15 cellular contexts compared by ENCODE assay signal in genomic region chr22:44357296-44357961, GRCh38. TPM values are rescaled to one million over a fixed set of nuclear protein-coding genes. Genes with fewer than 3 reads are reported as not detected.
A peak's percentile ranks its signal among the peaks of the same experiment; 100 is the strongest.
DNase-seq lines count a peak whose midpoint lies in the region; ATAC-seq, FAIRE-seq and TF ChIP-seq lines count a peak whose summit lies in the region.
"Had no signal": no experiment of that assay in that cellular context is flagged by ENCODE, and none has a peak within 500 bp of the region (broad histone marks: within the 10 kb centered on the region; RNA-seq: fewer than 3 reads in every experiment).

No MANE protein-coding gene starts in this region.

- no peak overlapping the region for H3K4ac ChIP-seq in H9 (ENCODE audit: low read depth, low read length)
- no peak overlapping the region for H3K4ac ChIP-seq in mesendoderm (ENCODE audit: low read depth, low read length)

- TF ChIP-seq CTCF in A549 (IDR thresholded peaks at IDR 0.05) (no peak), H9 (conservative IDR thresholded peaks at IDR 0.05) (peak; percentile 58), brain (conservative IDR thresholded peaks at IDR 0.05) (peak in 1 of 2 experiments; percentile 45)

- H3K56ac ChIP-seq in H9 (ENCODE audit: insufficient read length, low read depth, low read length) (no peak overlapping the region), mesendoderm (ENCODE audit: low read length) (no peak overlapping the region)

- H3K4me1 ChIP-seq in A549 (peaks cover 30% of the 10 kb centered on the region), H9 (ENCODE audit: insufficient read depth, low read length) (no peaks in the 10 kb centered on the region), mesendoderm (ENCODE audit: control insufficient read depth, low read depth, low read length) (no peaks in the 10 kb centered on the region)
- H3K4me1 ChIP-seq: pancreas had no signal

- H3K27ac Mint-ChIP-seq in H9 (no peak overlapping the region), brain (peak overlapping the region in 4 of 5 experiments; percentile 9 to 83 (median 60))
- no peak overlapping the region for H3K27ac Mint-ChIP-seq in stimulated activated naive B cell treated with anti-CD40 and anti-IgM and Interleukin-4, amounts not matched to agents 10 μg/mL and 1 μg/mL and 100 μg/mL, for 72 hours
- H3K27ac Mint-ChIP-seq: activated naive CD4-positive, alpha-beta T cell treated with anti-CD3 and anti-CD28 coated beads, Interleukin-2, amount 50 U/mL, for 72 hours had no signal

- CTCF ChIA-PET in A549 (lab: Yijun Ruan, JAX): interaction anchor here (0.6 to 1.2 kb wide), 4 partner anchors 28 to 162 kb away, joined by 3 read pairs; no protein-coding TSS in a partner anchor

- H3K18ac ChIP-seq in H9 (ENCODE audit: insufficient read length, low read depth, low read length) (no peak overlapping the region), mesendoderm (ENCODE audit: low read length) (no peak overlapping the region)

- H3K4me1 Mint-ChIP-seq in H9 (peaks cover 4 to 34% of the 10 kb centered on the region in 2 experiments; a peak in 3 of 4 replicates), brain (peaks cover 63% of the 10 kb centered on the region)
- no peaks in the 10 kb centered on the region for H3K4me1 Mint-ChIP-seq in stimulated activated naive B cell treated with anti-CD40 and anti-IgM and Interleukin-4, amounts not matched to agents 10 μg/mL and 1 μg/mL and 100 μg/mL, for 72 hours
- H3K4me1 Mint-ChIP-seq: CD14-positive monocyte had no signal

- no peak overlapping the region for H2BK12ac ChIP-seq in H9 (ENCODE audit: insufficient read length, low read depth, low read length)

- TF ChIP-seq RAD21 in A549 (conservative IDR thresholded peaks at IDR 0.05 in 1 of 2, IDR thresholded peaks at IDR 0.05 in 1 of 2): no peak

- no peak overlapping the region for H3K9ac ChIP-seq in H9 (ENCODE audit: extremely low read depth, insufficient read length, low read length)
- H3K9ac ChIP-seq in mesendoderm (ENCODE audit: low read length): no peak overlapping the region

- H3K23ac ChIP-seq in H9 (ENCODE audit: insufficient read length, low read depth, low read length): no peak overlapping the region
- no peak overlapping the region for H3K23ac ChIP-seq in mesendoderm (ENCODE audit: low read length)

- H4K91ac ChIP-seq in H9 (ENCODE audit: insufficient read length, low read depth, low read length): no peak overlapping the region

- no peak overlapping the region for H3K14ac ChIP-seq in H9 (ENCODE audit: insufficient read depth, low read length)

- H3K4me2 ChIP-seq in A549 (no peak overlapping the region), H9 (ENCODE audit: insufficient read depth, insufficient read length, low read length) (no peak overlapping the region), mesendoderm (ENCODE audit: low read length) (no peak overlapping the region)

- H2BK120ac ChIP-seq in H9 (ENCODE audit: low read depth, low read length, poor library complexity, severe bottlenecking) (no peak overlapping the region), mesendoderm (ENCODE audit: low read depth, low read length) (no peak overlapping the region)

- no peak for FAIRE-seq in A549 (lab: Jason Lieb, UNC)
- FAIRE-seq: G401.6, pancreas had no signal

- H3K9me3 ChIP-seq in A549 (no peaks in the 10 kb centered on the region), H9 (ENCODE audit: control insufficient read depth, low read depth, low read length) (no peaks in the 10 kb centered on the region)
- H3K9me3 ChIP-seq: pancreas had no signal

- H4K8ac ChIP-seq in H9 (replicated peaks; ENCODE audit: insufficient read length, low read depth, low read length) (no peak overlapping the region), mesendoderm (ENCODE audit: low read depth, low read length) (no peak overlapping the region)

- H4K20me1 ChIP-seq in H9 (ENCODE audit: control insufficient read depth, insufficient read depth, insufficient read length): no peaks in the 10 kb centered on the region

- H3K36me3 Mint-ChIP-seq in H9 (ENCODE audit: insufficient read depth in 1 of 3, low read depth in 3 of 3) (no peaks in the 10 kb centered on the region), brain (no peaks in the 10 kb centered on the region)
- H3K36me3 Mint-ChIP-seq in stimulated activated naive B cell treated with anti-CD40 and anti-IgM and Interleukin-4, amounts not matched to agents 10 μg/mL and 1 μg/mL and 100 μg/mL, for 72 hours: no peaks in the 10 kb centered on the region
- H3K36me3 Mint-ChIP-seq: activated naive CD4-positive, alpha-beta T cell treated with anti-CD3 and anti-CD28 coated beads, Interleukin-2, amount 50 U/mL, for 72 hours; CD14-positive monocyte had no signal

- H3K9me3 Mint-ChIP-seq in H9 (no peaks in the 10 kb centered on the region), brain (peaks cover 0 to 9% (median 0%) of the 10 kb centered on the region in 5 experiments)
- H3K9me3 Mint-ChIP-seq in stimulated activated naive B cell treated with anti-CD40 and anti-IgM and Interleukin-4, amounts not matched to agents 10 μg/mL and 1 μg/mL and 100 μg/mL, for 72 hours: no peaks in the 10 kb centered on the region
- H3K9me3 Mint-ChIP-seq: activated naive CD4-positive, alpha-beta T cell treated with anti-CD3 and anti-CD28 coated beads, Interleukin-2, amount 50 U/mL, for 72 hours; CD14-positive monocyte had no signal

- ATAC-seq in A549: no peak
- no peak for ATAC-seq in stimulated activated naive B cell treated with anti-CD40 and anti-IgM and Interleukin-4, amounts not matched to agents 10 μg/mL and 1 μg/mL and 100 μg/mL, for 72 hours (replicated peaks)
- ATAC-seq: activated naive CD4-positive, alpha-beta T cell treated with anti-CD3 and anti-CD28 coated beads, Interleukin-2, amount 50 U/mL, for 72 hours; Panc1; pancreas had no signal

- no peaks in the 10 kb centered on the region for H3K79me1 ChIP-seq in H9 (ENCODE audit: insufficient read depth, low read depth, low read length, poor library complexity, severe bottlenecking)
- H3K79me1 ChIP-seq in mesendoderm (ENCODE audit: low read length): no peaks in the 10 kb centered on the region

- H2AK5ac ChIP-seq in H9 (ENCODE audit: insufficient read length, low read length) (no peak overlapping the region), mesendoderm (ENCODE audit: low read length) (no peak overlapping the region)

- H3K23me2 ChIP-seq in H9 (ENCODE audit: insufficient read length, low read depth, low read length, poor library complexity, severe bottlenecking): no peaks in the 10 kb centered on the region

- no peak overlapping the region for H3T11ph ChIP-seq in H9 (ENCODE audit: low read length)

- no peak for TF ChIP-seq EP300 in A549 (IDR thresholded peaks at IDR 0.05)

- peak overlapping the region in 1 of 2 experiments; percentile 98; a peak in 1 of 6 replicates for H3K27ac ChIP-seq in A549
- no peak overlapping the region for H3K27ac ChIP-seq in H9 (ENCODE audit: insufficient read length, low read depth, low read length)
- H3K27ac ChIP-seq in mesendoderm (ENCODE audit: low read depth, low read length): no peak overlapping the region
- H3K27ac ChIP-seq: dorsolateral prefrontal cortex, pancreas had no signal

- no peak overlapping the region for H2AFZ ChIP-seq in H9 (ENCODE audit: low read length)

- H3K4me3 ChIP-seq in A549: no peak overlapping the region
- H3K4me3 ChIP-seq in mesendoderm (ENCODE audit: low read length): no peak overlapping the region
- H3K4me3 ChIP-seq: dorsolateral prefrontal cortex, pancreas had no signal

- no peaks in the 10 kb centered on the region for H3K36me3 ChIP-seq in mesendoderm (ENCODE audit: control insufficient read depth, insufficient read depth, low read length)
- H3K36me3 ChIP-seq: pancreas had no signal

- H3K4me3 Mint-ChIP-seq in H9: no peak overlapping the region
- H3K4me3 Mint-ChIP-seq in brain: peak overlapping the region in 1 of 5 experiments; percentile 22
- H3K4me3 Mint-ChIP-seq in stimulated activated naive B cell treated with anti-CD40 and anti-IgM and Interleukin-4, amounts not matched to agents 10 μg/mL and 1 μg/mL and 100 μg/mL, for 72 hours: no peak overlapping the region
- H3K4me3 Mint-ChIP-seq: CD14-positive monocyte had no signal

- POLR2A ChIA-PET in A549 (lab: Yijun Ruan, JAX): no interaction called here

- H4K5ac ChIP-seq in H9 (ENCODE audit: insufficient read length, low read depth, low read length): no peak overlapping the region
- H4K5ac ChIP-seq in mesendoderm (ENCODE audit: low read length): no peak overlapping the region

- H2BK15ac ChIP-seq in H9 (ENCODE audit: low read depth, low read length): no peak overlapping the region
- H2BK15ac ChIP-seq in mesendoderm (replicated peaks; ENCODE audit: low read depth): no peak overlapping the region

- H2BK20ac ChIP-seq in H9 (ENCODE audit: low read depth, low read length, poor library complexity, severe bottlenecking): no peak overlapping the region

- H3K27me3 ChIP-seq in H9 (ENCODE audit: insufficient read depth, low read length) (no peaks in the 10 kb centered on the region), mesendoderm (ENCODE audit: insufficient read depth, low read length, poor library complexity) (no peaks in the 10 kb centered on the region)
- H3K27me3 ChIP-seq: pancreas had no signal

- H3K79me2 ChIP-seq in H9 (ENCODE audit: insufficient read depth, low read length) (no peaks in the 10 kb centered on the region), mesendoderm (ENCODE audit: control insufficient read depth, insufficient read depth, low read length) (no peaks in the 10 kb centered on the region)

- H2BK5ac ChIP-seq in H9 (ENCODE audit: insufficient read length, low read length) (no peak overlapping the region), mesendoderm (ENCODE audit: low read length) (no peak overlapping the region)

- DNase-seq in A549 (ENCODE audit: low read depth in 1 of 2, low spot score in 1 of 2) (no peak), H9 (no peak), mesendoderm (peak; percentile 53), SHP77 (lab: John Stamatoyannopoulos, UW) (no peak), HPDE6-E6E7 (ENCODE audit: extremely low spot score) (no peak)
- DNase-seq in stimulated activated naive B cell treated with anti-CD40 and anti-IgM and Interleukin-4, amounts not matched to agents 10 μg/mL and 1 μg/mL and 100 μg/mL, for 72 hours: no peak
- no peak for DNase-seq in stimulated activated CD8-positive, alpha-beta memory T cell treated with anti-CD3 and anti-CD28 coated beads, Interleukin-4, amount 100 ng/mL, for 48 hours
- DNase-seq: NCI-H2227 treated with DMSO at 0.1 percent for 48 hours had no signal

- peaks cover 10% of the 10 kb centered on the region for H3K27me3 Mint-ChIP-seq in H9 (ENCODE audit: low read depth)
- peaks cover 8% of the 10 kb centered on the region for H3K27me3 Mint-ChIP-seq in brain
- peaks cover 51 to 62% of the 10 kb centered on the region in 2 donors for H3K27me3 Mint-ChIP-seq in stimulated activated naive B cell treated with anti-CD40 and anti-IgM and Interleukin-4, amounts not matched to agents 10 μg/mL and 1 μg/mL and 100 μg/mL, for 72 hours

- 40% methylated on average over 10 of the region's 10 CpGs for WGBS in A549 (ENCODE audit: missing lambda C conversion rate)
- WGBS in H9 (ENCODE audit: extremely low coverage, insufficient read length, low lambda C conversion rate): no CpG with 5 or more reads among the region's 10 CpGs
- WGBS in mesendoderm (ENCODE audit: extremely low coverage, insufficient coverage, low lambda C conversion rate): no CpG with 5 or more reads among the region's 10 CpGs

- TF ChIP-seq POLR2A in A549 (IDR thresholded peaks at IDR 0.05; ENCODE audit: low read length): no peak

RNA-seq across cellular contexts. Expression of gene SHISAL1, which starts 44.7 kb away (rescaled TPM):
- polyA plus RNA-seq in A549 (2011; rRNA removed) (0.61 and 0.79 TPM in 2 replicates), A549 (2017; fragmentation: RNase III; extraction: RNeasy Plus Mini Kit Qiagen cat#74134 plus additional on column Dnase treatment) (1.9 to 2.4 TPM (median 2.2 TPM) in 3 replicates), brain (ENCODE audit: insufficient read depth, low read depth, low replicate concordance) (22.9 TPM)
- polyA plus RNA-seq in A549 (2012; cell fraction: cytosol; rRNA removed): 0.56 and 0.80 TPM in 2 replicates
- polyA plus RNA-seq in A549 (2012; cell fraction: nucleus; rRNA removed): 0.74 and 0.80 TPM in 2 replicates
- 1.3 and 1.4 TPM in 2 replicates for polyA minus RNA-seq in A549 (2011; rRNA and poly(A)+ RNA removed)
- total RNA-seq in H9 (2021): 2.9 and 3.0 TPM in 2 replicates
- polyA plus RNA-seq in mesendoderm (2013, experiment 1 of 2): 4.6 TPM
- 4.5 TPM for polyA plus RNA-seq in mesendoderm (2013, experiment 2 of 2)
- total RNA-seq: activated naive CD4-positive, alpha-beta T cell treated with anti-CD3 and anti-CD28 coated beads, Interleukin-2, amount 50 U/mL, for 72 hours had no signal
- polyA plus RNA-seq: CD14-positive monocyte had no signal

Comparison
In these comparisons a context has a peak if more than half of its experiments do, and no peak if none do; other contexts are left out.
1. H3K27ac Mint-ChIP-seq: peak in brain (4 of 5); none in H9 (0 of 3) and stimulated activated naive B cell treated with anti-CD40 and anti-IgM and Interleukin-4, amounts not matched to agents 10 μg/mL and 1 μg/mL and 100 μg/mL, for 72 hours (single experiment).